ENCODE assay signal across 8 cellular contexts in genomic region chr11:61041755-61042518, GRCh38.
DNase-seq lines count a peak whose midpoint lies in the region; ATAC-seq and TF ChIP-seq lines count a peak whose summit lies in the region.

No MANE protein-coding gene starts in this region.

- DNase-seq in NCI-H510A (lab: John Stamatoyannopoulos, UW) (peak; percentile 71), foreskin keratinocyte (no peak), NCI-H2196 (lab: John Stamatoyannopoulos, UW; ENCODE audit: unreplicated experiment) (no peak), SKM-1 (lab: John Stamatoyannopoulos, UW; ENCODE audit: unreplicated experiment) (no peak)
- peak; percentile 81 for DNase-seq in activated CD8-positive, alpha-beta memory T cell treated with anti-CD3 and anti-CD28 coated beads, Interleukin-2, amount 50 U/mL, for 4 hours

- H3K27me3 ChIP-seq in foreskin keratinocyte: no peaks in the 10 kb centered on the region

- H3K27ac ChIP-seq in foreskin keratinocyte (no peak overlapping the region), skin epidermis (peak overlapping the region in 14 of 21 experiments; percentile 6 to 89 (median 68))

- no peak for TF ChIP-seq CTCF in foreskin keratinocyte (conservative IDR thresholded peaks at IDR 0.05)

- peaks cover 6% of the 10 kb centered on the region for H3K4me1 ChIP-seq in foreskin keratinocyte

- H3K4me3 ChIP-seq in skin epidermis: no peak overlapping the region

- ATAC-seq in GM18907 (IDR thresholded peaks at IDR 0.05; ENCODE audit: unreplicated experiment): peak; percentile 77
- ATAC-seq in HG03039 (IDR thresholded peaks at IDR 0.05; ENCODE audit: unreplicated experiment): peak; percentile 83
- peak; percentile 67 for ATAC-seq in foreskin keratinocyte

Comparison
In these comparisons a context has a peak if more than half of its experiments do, and no peak if none do; other contexts are left out.
1. DNase-seq: peak in NCI-H510A (single experiment) and activated CD8-positive, alpha-beta memory T cell treated with anti-CD3 and anti-CD28 coated beads, Interleukin-2, amount 50 U/mL, for 4 hours (single experiment); none in foreskin keratinocyte (0 of 2), NCI-H2196 (single experiment) and SKM-1 (single experiment).
2. Peak in every context shown above with its lines, with median percentiles within 50 percentile points of each other: ATAC-seq.